In the genomic region with DNA sequence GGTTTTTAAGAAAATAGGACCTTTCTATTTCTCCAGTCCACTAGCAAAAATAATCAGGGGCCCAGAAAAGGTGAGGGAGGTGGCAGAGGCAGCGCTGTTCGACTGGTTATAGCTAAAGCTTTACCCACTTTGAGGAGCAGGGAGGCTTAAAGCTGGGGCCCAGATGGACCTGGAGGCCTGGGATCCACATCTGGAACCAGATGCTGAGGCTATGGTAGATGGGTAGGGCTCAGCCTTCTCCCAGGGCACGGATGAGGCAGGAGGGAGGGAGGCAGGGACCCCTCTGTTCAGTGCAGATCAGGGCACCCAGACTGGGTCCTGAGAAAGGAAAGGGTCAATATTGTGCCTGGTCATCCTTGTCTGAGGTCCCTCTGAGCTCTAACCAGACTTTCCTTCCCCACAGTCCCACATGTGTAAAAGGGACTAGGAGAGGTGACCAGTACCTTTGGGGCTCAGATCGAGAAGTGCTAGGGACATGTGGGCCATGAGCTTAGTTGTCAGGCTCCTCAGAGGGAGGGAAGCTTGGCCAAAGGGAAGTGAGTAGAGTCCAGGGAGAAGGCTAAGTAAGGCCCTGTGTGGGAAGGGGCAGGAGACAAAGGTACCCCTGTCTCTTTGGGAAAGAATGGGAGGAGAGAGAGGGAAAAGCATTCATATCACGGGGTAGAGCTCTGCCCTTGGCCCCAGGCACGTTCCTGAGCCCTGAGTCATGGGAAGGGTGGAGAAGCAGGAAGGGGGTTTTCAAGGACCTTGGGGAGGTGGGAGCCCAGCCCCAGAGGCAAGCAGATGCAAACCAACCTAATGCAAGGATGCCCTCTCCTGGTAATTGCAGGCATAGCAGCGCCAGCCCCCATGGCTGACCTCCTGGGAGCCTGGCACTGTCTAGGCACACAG, we compare ENCODE assay signal across 2 cellular contexts.
TF ChIP-seq lines count a peak whose summit lies in the region.

No MANE protein-coding gene starts in this region.

TF ChIP-seq in IMR-90, 13 proteins besides CTCF, POLR2A, EP300 and RAD21:
- TF ChIP-seq MAFK (IDR thresholded peaks at IDR 0.05; ENCODE audit: low read depth, low read length) (no peak), RFX5 (IDR thresholded peaks at IDR 0.05; ENCODE audit: low read depth, low read length) (no peak), BHLHE40 (IDR thresholded peaks at IDR 0.05; ENCODE audit: low read depth, low read length) (peak; percentile 85), NFE2L2 (IDR thresholded peaks at IDR 0.05; ENCODE audit: low read depth, low read length) (no peak), CEBPB (IDR thresholded peaks at IDR 0.05; ENCODE audit: low read depth, low read length) (no peak), FOS (IDR thresholded peaks at IDR 0.05; ENCODE audit: low read depth, low read length) (peak; percentile 78), MAZ (IDR thresholded peaks at IDR 0.05; ENCODE audit: borderline replicate concordance, low read depth, low read length) (peak; percentile 93; the same call in 1 of the 2 replicates), RCOR1 (IDR thresholded peaks at IDR 0.05; ENCODE audit: insufficient replicate concordance, low read length) (no peak), SMC3 (IDR thresholded peaks at IDR 0.05; ENCODE audit: low read depth, low read length) (peak; percentile 82), MXI1 (IDR thresholded peaks at IDR 0.05; ENCODE audit: borderline replicate concordance, low read depth, low read length) (peak; percentile 23; the same call in 1 of the 2 replicates), CHD1 (IDR thresholded peaks at IDR 0.05; ENCODE audit: low read depth, low read length) (peak; percentile 38; the same call in 1 of the 2 replicates)
- TF ChIP-seq, protein P1, sequence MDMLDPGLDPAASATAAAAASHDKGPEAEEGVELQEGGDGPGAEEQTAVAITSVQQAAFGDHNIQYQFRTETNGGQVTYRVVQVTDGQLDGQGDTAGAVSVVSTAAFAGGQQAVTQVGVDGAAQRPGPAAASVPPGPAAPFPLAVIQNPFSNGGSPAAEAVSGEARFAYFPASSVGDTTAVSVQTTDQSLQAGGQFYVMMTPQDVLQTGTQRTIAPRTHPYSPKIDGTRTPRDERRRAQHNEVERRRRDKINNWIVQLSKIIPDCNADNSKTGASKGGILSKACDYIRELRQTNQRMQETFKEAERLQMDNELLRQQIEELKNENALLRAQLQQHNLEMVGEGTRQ (IDR thresholded peaks at IDR 0.05; ENCODE audit: low read depth, low read length) = peak; percentile 35; the same call in 1 of the 2 replicates
- TF ChIP-seq, protein P2, sequence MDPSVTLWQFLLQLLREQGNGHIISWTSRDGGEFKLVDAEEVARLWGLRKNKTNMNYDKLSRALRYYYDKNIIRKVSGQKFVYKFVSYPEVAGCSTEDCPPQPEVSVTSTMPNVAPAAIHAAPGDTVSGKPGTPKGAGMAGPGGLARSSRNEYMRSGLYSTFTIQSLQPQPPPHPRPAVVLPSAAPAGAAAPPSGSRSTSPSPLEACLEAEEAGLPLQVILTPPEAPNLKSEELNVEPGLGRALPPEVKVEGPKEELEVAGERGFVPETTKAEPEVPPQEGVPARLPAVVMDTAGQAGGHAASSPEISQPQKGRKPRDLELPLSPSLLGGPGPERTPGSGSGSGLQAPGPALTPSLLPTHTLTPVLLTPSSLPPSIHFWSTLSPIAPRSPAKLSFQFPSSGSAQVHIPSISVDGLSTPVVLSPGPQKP (IDR thresholded peaks at IDR 0.05; ENCODE audit: borderline replicate concordance, low read depth, low read length) = no peak

TF ChIP-seq in PFSK-1, 5 proteins besides CTCF, POLR2A, EP300 and RAD21:
- TF ChIP-seq, protein P3, sequence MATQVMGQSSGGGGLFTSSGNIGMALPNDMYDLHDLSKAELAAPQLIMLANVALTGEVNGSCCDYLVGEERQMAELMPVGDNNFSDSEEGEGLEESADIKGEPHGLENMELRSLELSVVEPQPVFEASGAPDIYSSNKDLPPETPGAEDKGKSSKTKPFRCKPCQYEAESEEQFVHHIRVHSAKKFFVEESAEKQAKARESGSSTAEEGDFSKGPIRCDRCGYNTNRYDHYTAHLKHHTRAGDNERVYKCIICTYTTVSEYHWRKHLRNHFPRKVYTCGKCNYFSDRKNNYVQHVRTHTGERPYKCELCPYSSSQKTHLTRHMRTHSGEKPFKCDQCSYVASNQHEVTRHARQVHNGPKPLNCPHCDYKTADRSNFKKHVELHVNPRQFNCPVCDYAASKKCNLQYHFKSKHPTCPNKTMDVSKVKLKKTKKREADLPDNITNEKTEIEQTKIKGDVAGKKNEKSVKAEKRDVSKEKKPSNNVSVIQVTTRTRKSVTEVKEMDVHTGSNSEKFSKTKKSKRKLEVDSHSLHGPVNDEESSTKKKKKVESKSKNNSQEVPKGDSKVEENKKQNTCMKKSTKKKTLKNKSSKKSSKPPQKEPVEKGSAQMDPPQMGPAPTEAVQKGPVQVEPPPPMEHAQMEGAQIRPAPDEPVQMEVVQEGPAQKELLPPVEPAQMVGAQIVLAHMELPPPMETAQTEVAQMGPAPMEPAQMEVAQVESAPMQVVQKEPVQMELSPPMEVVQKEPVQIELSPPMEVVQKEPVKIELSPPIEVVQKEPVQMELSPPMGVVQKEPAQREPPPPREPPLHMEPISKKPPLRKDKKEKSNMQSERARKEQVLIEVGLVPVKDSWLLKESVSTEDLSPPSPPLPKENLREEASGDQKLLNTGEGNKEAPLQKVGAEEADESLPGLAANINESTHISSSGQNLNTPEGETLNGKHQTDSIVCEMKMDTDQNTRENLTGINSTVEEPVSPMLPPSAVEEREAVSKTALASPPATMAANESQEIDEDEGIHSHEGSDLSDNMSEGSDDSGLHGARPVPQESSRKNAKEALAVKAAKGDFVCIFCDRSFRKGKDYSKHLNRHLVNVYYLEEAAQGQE (IDR thresholded peaks at IDR 0.05; ENCODE audit: insufficient read depth in 1 of 2, low read depth in 2 of 2, low read length in 2 of 2) = no peak
- 0 out of 2 replicates have a peak, but pooled peaks have one; percentile 29 for TF ChIP-seq POLR2AphosphoS5 (IDR thresholded peaks at IDR 0.05; ENCODE audit: low read depth, low read length)
TF ChIP-seq in PFSK-1: peak in this region for 1.
